ENCODE assay signal across 31 cellular contexts in genomic region chr1:217205578-217205977, GRCh38.
DNase-seq lines count a peak whose midpoint lies in the region; ATAC-seq, FAIRE-seq and TF ChIP-seq lines count a peak whose summit lies in the region.
"Had no signal": no experiment of that assay in that cellular context is flagged by ENCODE, and none has a peak within 500 bp of the region (broad histone marks: within the 10 kb centered on the region; RNA-seq: fewer than 3 reads in every experiment).

No MANE protein-coding gene starts in this region.

- no peaks in the 10 kb centered on the region for H3K4me1 ChIP-seq in HEK293 (ENCODE audit: control insufficient read depth, insufficient read depth, low read length)
- H3K4me1 ChIP-seq in K562 (replicated peaks in 1 of 2; ENCODE audit: control insufficient read depth in 2 of 2, insufficient read depth in 2 of 2, low read length in 2 of 2): no peaks in the 10 kb centered on the region
- no peaks in the 10 kb centered on the region for H3K4me1 ChIP-seq in foreskin keratinocyte
- H3K4me1 ChIP-seq: A549; BE2C; BLaER1; BLaER1 treated with 17β-estradiol and CSF1 and Interleukin-3, amounts not matched to agents 10 nM and 100 nM; Caco-2 had no signal

- no peaks in the 10 kb centered on the region for H3K9me1 ChIP-seq in K562 (ENCODE audit: control insufficient read depth, insufficient read depth, low read length)

- POLR2A ChIA-PET in HEK293 (lab: Yijun Ruan, JAX) (no interaction called here), K562 (lab: Yijun Ruan, JAX) (interaction anchor here (0.7 kb wide), 1 partner anchor 1158 kb away, joined by 3 read pairs; no protein-coding TSS in a partner anchor)

- no peak overlapping the region for H3K4me2 ChIP-seq in K562 (ENCODE audit: insufficient read depth, low read length)
- H3K4me2 ChIP-seq: A549; BLaER1; BLaER1 treated with 17β-estradiol and CSF1 and Interleukin-3, amounts not matched to agents 10 nM and 100 nM had no signal

- no peak for TF ChIP-seq CTCF in HEK293 (tag by site-specific recombination; IDR thresholded peaks at IDR 0.05)
- TF ChIP-seq CTCF in K562 (IDR thresholded peaks at IDR 0.05 in 2 of 3, conservative IDR thresholded peaks at IDR 0.05 in 1 of 3; ENCODE audit: insufficient read depth in 2 of 3, low read depth in 1 of 3, low read length in 3 of 3): no peak
- no peak for TF ChIP-seq CTCF in foreskin keratinocyte (conservative IDR thresholded peaks at IDR 0.05)

- TF ChIP-seq POLR2A in K562 (conservative IDR thresholded peaks at IDR 0.05): no peak

- no peak overlapping the region for H2AFZ ChIP-seq in K562 (ENCODE audit: low read depth, low read length)

- H3K27me3 ChIP-seq in K562 (ENCODE audit: control insufficient read depth in 2 of 2, insufficient read depth in 2 of 2, low read length in 2 of 2) (no peaks in the 10 kb centered on the region), foreskin keratinocyte (no peaks in the 10 kb centered on the region)
- H3K27me3 ChIP-seq: BE2C; BLaER1; BLaER1 treated with 17β-estradiol and CSF1 and Interleukin-3, amounts not matched to agents 10 nM and 100 nM had no signal

- no peak for ATAC-seq in K562
- ATAC-seq in foreskin keratinocyte: no peak
- ATAC-seq: A549; CD8-positive, alpha-beta T cell had no signal

- CTCF ChIA-PET in HEK293 (lab: Yijun Ruan, JAX): no interaction called here
- CTCF ChIA-PET in K562 (lab: Yijun Ruan, JAX; ENCODE audit: low intra/inter-chr PET ratio): no interaction called here

- no peak for TF ChIP-seq EP300 in K562 (IDR thresholded peaks at IDR 0.05; ENCODE audit: low read length)

- BruUV-seq in K562 (replicated peaks; lab: Mats Ljungman, UMichigan): no TSS peak

- in situ Hi-C loops in K562 (cut with MboI): no loop called here

- H3K27ac ChIP-seq in HEK293 (ENCODE audit: extremely low read depth, low read depth, low read length): no peak overlapping the region
- H3K27ac ChIP-seq in K562 (ENCODE audit: extremely low read depth, low read depth, low read length): no peak overlapping the region
- H3K27ac ChIP-seq in foreskin keratinocyte: no peak overlapping the region
- H3K27ac ChIP-seq: 22Rv1; A549; BLaER1; BLaER1 treated with 17β-estradiol and CSF1 and Interleukin-3, amounts not matched to agents 10 nM and 100 nM; C4-2B had no signal

- no peaks in the 10 kb centered on the region for H3K79me2 ChIP-seq in K562 (ENCODE audit: control insufficient read depth, insufficient read depth, low read length)

- H3K36me3 ChIP-seq in HEK293 (ENCODE audit: control insufficient read depth in 2 of 2, insufficient read depth in 1 of 2, low read length in 2 of 2) (no peaks in the 10 kb centered on the region), K562 (ENCODE audit: control insufficient read depth, insufficient read depth, low read length) (no peaks in the 10 kb centered on the region)
- H3K36me3 ChIP-seq: BE2C; BLaER1; BLaER1 treated with 17β-estradiol and CSF1 and Interleukin-3, amounts not matched to agents 10 nM and 100 nM had no signal

- no peaks in the 10 kb centered on the region for H4K20me1 ChIP-seq in K562 (replicated peaks; ENCODE audit: control insufficient read depth, insufficient read depth, low read length)
- H4K20me1 ChIP-seq: BLaER1; BLaER1 treated with 17β-estradiol and CSF1 and Interleukin-3, amounts not matched to agents 10 nM and 100 nM had no signal

- H3K9ac ChIP-seq in K562 (ENCODE audit: insufficient read depth in 1 of 2, low read depth in 2 of 2, low read length in 2 of 2): no peak overlapping the region
- H3K9ac ChIP-seq: BLaER1; BLaER1 treated with 17β-estradiol and CSF1 and Interleukin-3, amounts not matched to agents 10 nM and 100 nM had no signal

- no peak for TF ChIP-seq RAD21 in K562 (CRISPR knock-in tag; conservative IDR thresholded peaks at IDR 0.05 in 1 of 2, IDR thresholded peaks at IDR 0.05 in 1 of 2)

- DNase-seq in K562 (ENCODE audit: extremely low read depth in 1 of 4, low spot score in 3 of 4) (no peak), NCI-H510A (lab: John Stamatoyannopoulos, UW) (no peak), foreskin keratinocyte (no peak)
- DNase-seq: 8988T; ACHN; AML-193; BE2C; C1 segment of cervical spinal cord; Caco-2; Calu3; CD4-positive, alpha-beta memory T cell; CD4-positive, alpha-beta T cell; CD4-positive, CD25-positive, alpha-beta regulatory T cell; CD8-positive, alpha-beta memory T cell; CD8-positive, alpha-beta T cell; COR-L47; DMS 273 treated with DMSO at 0.1 percent for 48 hours; DMS153; DMS53; DMS79; DMS79 treated with DMSO at 0.1 percent for 48 hours; DND-41; EL had no signal

- no peak for FAIRE-seq in K562 (lab: Jason Lieb, UNC)
- FAIRE-seq: A204.1, A549, D721Med had no signal

- no peaks in the 10 kb centered on the region for H3K9me3 ChIP-seq in HEK293 (ENCODE audit: control insufficient read depth, insufficient read depth, low read depth, low read length)
- no peaks in the 10 kb centered on the region for H3K9me3 ChIP-seq in K562 (replicated peaks; ENCODE audit: control insufficient read depth, insufficient read depth, low read depth, low read length)
- H3K9me3 ChIP-seq: BE2C, Caco-2 had no signal

- H3K4me3 ChIP-seq in HEK293 (ENCODE audit: low read depth, low read length): no peak overlapping the region
- H3K4me3 ChIP-seq in K562: no peak overlapping the region
- H3K4me3 ChIP-seq: A549; BLaER1; BLaER1 treated with 17β-estradiol and CSF1 and Interleukin-3, amounts not matched to agents 10 nM and 100 nM had no signal

- intact Hi-C loops in K562 (cut with micrococcal nuclease): no loop called here

- 0% methylated on average over 4 of the region's 4 CpGs for WGBS in K562 (ENCODE audit: insufficient coverage, low coverage, missing lambda C conversion rate)

TF ChIP-seq in HEK293, 187 proteins besides CTCF, POLR2A, EP300 and RAD21 (continues in another document):
- no peak for TF ChIP-seq ZBTB7A (tag by site-specific recombination; IDR thresholded peaks at IDR 0.05; ENCODE audit: low read depth)
- no peak for TF ChIP-seq ZNF521 (tag by site-specific recombination; IDR thresholded peaks at IDR 0.05)
- TF ChIP-seq TSHZ1 (tag by site-specific recombination; IDR thresholded peaks at IDR 0.05; ENCODE audit: borderline replicate concordance): no peak
- peak; percentile 73 for TF ChIP-seq ZNF707 (tag by site-specific recombination; IDR thresholded peaks at IDR 0.05)

TF ChIP-seq in K562, 482 proteins besides CTCF, POLR2A, EP300 and RAD21:
- TF ChIP-seq CTBP1 (IDR thresholded peaks at IDR 0.05; ENCODE audit: borderline replicate concordance): no peak
- TF ChIP-seq ZNF707 (CRISPR knock-in tag; conservative IDR thresholded peaks at IDR 0.05): peak; percentile 84
- TF ChIP-seq KAT7 (CRISPR knock-in tag; IDR thresholded peaks at IDR 0.05; ENCODE audit: borderline replicate concordance): no peak

Comparison
In these comparisons a context has a peak if more than half of its experiments do, and no peak if none do; other contexts are left out.
1. Of the 44 proteins assayed by ChIP-seq in both K562 and HEK293: peak only in K562: none; only in HEK293: none; in both: ZNF707; in neither: 43.